In genomic region chr9:12784461-12785250, GRCh38 we compare ENCODE assay signal across 1 cellular context.
TF ChIP-seq lines count a peak whose summit lies in the region.

No MANE protein-coding gene starts in this region.

TF ChIP-seq in HEK293, 187 proteins besides CTCF, POLR2A, EP300 and RAD21 (continued from another document and continues in another):
- TF ChIP-seq, protein P1, sequence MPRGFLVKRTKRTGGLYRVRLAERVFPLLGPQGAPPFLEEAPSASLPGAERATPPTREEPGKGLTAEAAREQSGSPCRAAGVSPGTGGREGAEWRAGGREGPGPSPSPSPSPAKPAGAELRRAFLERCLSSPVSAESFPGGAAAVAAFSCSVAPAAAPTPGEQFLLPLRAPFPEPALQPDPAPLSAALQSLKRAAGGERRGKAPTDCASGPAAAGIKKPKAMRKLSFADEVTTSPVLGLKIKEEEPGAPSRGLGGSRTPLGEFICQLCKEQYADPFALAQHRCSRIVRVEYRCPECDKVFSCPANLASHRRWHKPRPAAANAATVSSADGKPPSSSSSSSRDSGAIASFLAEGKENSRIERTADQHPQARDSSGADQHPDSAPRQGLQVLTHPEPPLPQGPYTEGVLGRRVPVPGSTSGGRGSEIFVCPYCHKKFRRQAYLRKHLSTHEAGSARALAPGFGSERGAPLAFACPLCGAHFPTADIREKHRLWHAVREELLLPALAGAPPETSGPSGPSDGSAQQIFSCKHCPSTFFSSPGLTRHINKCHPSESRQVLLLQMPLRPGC (tag by site-specific recombination; IDR thresholded peaks at IDR 0.05), result no peak
- no peak for TF ChIP-seq ZNF155 (tag by site-specific recombination; IDR thresholded peaks at IDR 0.05)
- TF ChIP-seq ZSCAN30 (tag by site-specific recombination; IDR thresholded peaks at IDR 0.05), result no peak
- TF ChIP-seq ZNF404 (tag by site-specific recombination; IDR thresholded peaks at IDR 0.05), result no peak
- no peak for TF ChIP-seq KLF16 (tag by site-specific recombination; IDR thresholded peaks at IDR 0.05)
- TF ChIP-seq ZNF146 (tag by site-specific recombination; IDR thresholded peaks at IDR 0.05), result no peak
- no peak for TF ChIP-seq ZNF621 (tag by site-specific recombination; IDR thresholded peaks at IDR 0.05)
- TF ChIP-seq ZNF366 (tag by site-specific recombination; conservative IDR thresholded peaks at IDR 0.05), result peak; percentile 88
- no peak for TF ChIP-seq ZNF184 (tag by site-specific recombination; IDR thresholded peaks at IDR 0.05)
- TF ChIP-seq ZFHX2 (tag by site-specific recombination; conservative IDR thresholded peaks at IDR 0.05), result no peak
- TF ChIP-seq ZNF311 (tag by site-specific recombination; IDR thresholded peaks at IDR 0.05; ENCODE audit: borderline replicate concordance), result no peak
- no peak for TF ChIP-seq ZNF16 (tag by site-specific recombination; IDR thresholded peaks at IDR 0.05; ENCODE audit: low read depth)
- peak; percentile 45; the same call in 1 of the 2 replicates for TF ChIP-seq HIC1 (tag by site-specific recombination; IDR thresholded peaks at IDR 0.05)
- no peak for TF ChIP-seq SETDB1 (IDR thresholded peaks at IDR 0.05; ENCODE audit: insufficient read length, low read length)
- TF ChIP-seq ZNF362 (tag by site-specific recombination; IDR thresholded peaks at IDR 0.05), result no peak
- no peak for TF ChIP-seq ZNF280D (tag by site-specific recombination; IDR thresholded peaks at IDR 0.05)
- TF ChIP-seq ZNF302 (tag by site-specific recombination; IDR thresholded peaks at IDR 0.05; ENCODE audit: low read depth), result no peak
- TF ChIP-seq ZBTB1 (tag by site-specific recombination; IDR thresholded peaks at IDR 0.05), result no peak
- TF ChIP-seq EGR2 (tag by site-specific recombination; IDR thresholded peaks at IDR 0.05; ENCODE audit: low read depth), result no peak
- TF ChIP-seq ZNF596 (tag by site-specific recombination; IDR thresholded peaks at IDR 0.05), result no peak
- no peak for TF ChIP-seq ZNF514 (tag by site-specific recombination; IDR thresholded peaks at IDR 0.05)
- no peak for TF ChIP-seq ZSCAN23 (tag by site-specific recombination; IDR thresholded peaks at IDR 0.05)
- no peak for TF ChIP-seq ZNF544 (tag by site-specific recombination; IDR thresholded peaks at IDR 0.05)
- no peak for TF ChIP-seq BCL6B (tag by site-specific recombination; IDR thresholded peaks at IDR 0.05)
- TF ChIP-seq ZNF248 (tag by site-specific recombination; IDR thresholded peaks at IDR 0.05), result no peak
- no peak for TF ChIP-seq ZNF391 (tag by site-specific recombination; IDR thresholded peaks at IDR 0.05; ENCODE audit: borderline replicate concordance, low read depth)
- TF ChIP-seq GLIS2 (tag by site-specific recombination; IDR thresholded peaks at IDR 0.05), result peak; percentile 38; the same call in 1 of the 2 replicates
- no peak for TF ChIP-seq SALL2 (tag by site-specific recombination; IDR thresholded peaks at IDR 0.05; ENCODE audit: borderline replicate concordance)
- no peak for TF ChIP-seq MZF1 (tag by site-specific recombination; IDR thresholded peaks at IDR 0.05; ENCODE audit: borderline replicate concordance)
- peak; percentile 61; the same call in 1 of the 2 replicates for TF ChIP-seq ZNF660 (tag by site-specific recombination; IDR thresholded peaks at IDR 0.05)
- TF ChIP-seq ZNF560 (tag by site-specific recombination; IDR thresholded peaks at IDR 0.05; ENCODE audit: borderline replicate concordance), result no peak
- no peak for TF ChIP-seq YY2 (tag by site-specific recombination; IDR thresholded peaks at IDR 0.05)
- TF ChIP-seq HOXA7 (CRISPR knock-in tag; IDR thresholded peaks at IDR 0.05; ENCODE audit: borderline replicate concordance), result no peak
- TF ChIP-seq BCL11A (tag by site-specific recombination; IDR thresholded peaks at IDR 0.05; ENCODE audit: low read depth), result no peak
- no peak for TF ChIP-seq TSHZ1 (tag by site-specific recombination; IDR thresholded peaks at IDR 0.05; ENCODE audit: borderline replicate concordance)
- TF ChIP-seq WT1 (tag by site-specific recombination; IDR thresholded peaks at IDR 0.05), result no peak
- no peak for TF ChIP-seq KLF8 (tag by site-specific recombination; IDR thresholded peaks at IDR 0.05)
- no peak for TF ChIP-seq SCRT2 (tag by site-specific recombination; IDR thresholded peaks at IDR 0.05)
- peak; percentile 42; the same call in 1 of the 2 replicates for TF ChIP-seq ZBTB21 (tag by site-specific recombination; IDR thresholded peaks at IDR 0.05)
- TF ChIP-seq ZNF19 (tag by site-specific recombination; IDR thresholded peaks at IDR 0.05; ENCODE audit: low read depth), result no peak
- no peak for TF ChIP-seq ZBTB17 (tag by site-specific recombination; IDR thresholded peaks at IDR 0.05)
- no peak for TF ChIP-seq BCL11B (tag by site-specific recombination; IDR thresholded peaks at IDR 0.05; ENCODE audit: low read depth)
- peak; percentile 53; the same call in 1 of the 2 replicates for TF ChIP-seq ZNF600 (tag by site-specific recombination; IDR thresholded peaks at IDR 0.05)
- TF ChIP-seq, protein P2, sequence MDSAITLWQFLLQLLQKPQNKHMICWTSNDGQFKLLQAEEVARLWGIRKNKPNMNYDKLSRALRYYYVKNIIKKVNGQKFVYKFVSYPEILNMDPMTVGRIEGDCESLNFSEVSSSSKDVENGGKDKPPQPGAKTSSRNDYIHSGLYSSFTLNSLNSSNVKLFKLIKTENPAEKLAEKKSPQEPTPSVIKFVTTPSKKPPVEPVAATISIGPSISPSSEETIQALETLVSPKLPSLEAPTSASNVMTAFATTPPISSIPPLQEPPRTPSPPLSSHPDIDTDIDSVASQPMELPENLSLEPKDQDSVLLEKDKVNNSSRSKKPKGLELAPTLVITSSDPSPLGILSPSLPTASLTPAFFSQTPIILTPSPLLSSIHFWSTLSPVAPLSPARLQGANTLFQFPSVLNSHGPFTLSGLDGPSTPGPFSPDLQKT (IDR thresholded peaks at IDR 0.05; ENCODE audit: borderline replicate concordance, low read depth, low read length), result no peak
- TF ChIP-seq, protein P3, sequence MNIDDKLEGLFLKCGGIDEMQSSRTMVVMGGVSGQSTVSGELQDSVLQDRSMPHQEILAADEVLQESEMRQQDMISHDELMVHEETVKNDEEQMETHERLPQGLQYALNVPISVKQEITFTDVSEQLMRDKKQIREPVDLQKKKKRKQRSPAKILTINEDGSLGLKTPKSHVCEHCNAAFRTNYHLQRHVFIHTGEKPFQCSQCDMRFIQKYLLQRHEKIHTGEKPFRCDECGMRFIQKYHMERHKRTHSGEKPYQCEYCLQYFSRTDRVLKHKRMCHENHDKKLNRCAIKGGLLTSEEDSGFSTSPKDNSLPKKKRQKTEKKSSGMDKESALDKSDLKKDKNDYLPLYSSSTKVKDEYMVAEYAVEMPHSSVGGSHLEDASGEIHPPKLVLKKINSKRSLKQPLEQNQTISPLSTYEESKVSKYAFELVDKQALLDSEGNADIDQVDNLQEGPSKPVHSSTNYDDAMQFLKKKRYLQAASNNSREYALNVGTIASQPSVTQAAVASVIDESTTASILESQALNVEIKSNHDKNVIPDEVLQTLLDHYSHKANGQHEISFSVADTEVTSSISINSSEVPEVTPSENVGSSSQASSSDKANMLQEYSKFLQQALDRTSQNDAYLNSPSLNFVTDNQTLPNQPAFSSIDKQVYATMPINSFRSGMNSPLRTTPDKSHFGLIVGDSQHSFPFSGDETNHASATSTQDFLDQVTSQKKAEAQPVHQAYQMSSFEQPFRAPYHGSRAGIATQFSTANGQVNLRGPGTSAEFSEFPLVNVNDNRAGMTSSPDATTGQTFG (tag by site-specific recombination; IDR thresholded peaks at IDR 0.05; ENCODE audit: borderline replicate concordance), result no peak
- TF ChIP-seq, protein P4, sequence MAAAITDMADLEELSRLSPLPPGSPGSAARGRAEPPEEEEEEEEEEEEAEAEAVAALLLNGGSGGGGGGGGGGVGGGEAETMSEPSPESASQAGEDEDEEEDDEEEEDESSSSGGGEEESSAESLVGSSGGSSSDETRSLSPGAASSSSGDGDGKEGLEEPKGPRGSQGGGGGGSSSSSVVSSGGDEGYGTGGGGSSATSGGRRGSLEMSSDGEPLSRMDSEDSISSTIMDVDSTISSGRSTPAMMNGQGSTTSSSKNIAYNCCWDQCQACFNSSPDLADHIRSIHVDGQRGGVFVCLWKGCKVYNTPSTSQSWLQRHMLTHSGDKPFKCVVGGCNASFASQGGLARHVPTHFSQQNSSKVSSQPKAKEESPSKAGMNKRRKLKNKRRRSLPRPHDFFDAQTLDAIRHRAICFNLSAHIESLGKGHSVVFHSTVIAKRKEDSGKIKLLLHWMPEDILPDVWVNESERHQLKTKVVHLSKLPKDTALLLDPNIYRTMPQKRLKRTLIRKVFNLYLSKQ (tag by site-specific recombination; IDR thresholded peaks at IDR 0.05; ENCODE audit: borderline replicate concordance), result no peak
- TF ChIP-seq MYNN (tag by site-specific recombination; IDR thresholded peaks at IDR 0.05; ENCODE audit: borderline replicate concordance), result no peak
- no peak for TF ChIP-seq ZNF433 (tag by site-specific recombination; IDR thresholded peaks at IDR 0.05; ENCODE audit: low read depth)
- TF ChIP-seq OSR2 (tag by site-specific recombination; IDR thresholded peaks at IDR 0.05), result peak; percentile 73
